Comparison of ENCODE assay signal across 31 cellular contexts in the genomic region with DNA sequence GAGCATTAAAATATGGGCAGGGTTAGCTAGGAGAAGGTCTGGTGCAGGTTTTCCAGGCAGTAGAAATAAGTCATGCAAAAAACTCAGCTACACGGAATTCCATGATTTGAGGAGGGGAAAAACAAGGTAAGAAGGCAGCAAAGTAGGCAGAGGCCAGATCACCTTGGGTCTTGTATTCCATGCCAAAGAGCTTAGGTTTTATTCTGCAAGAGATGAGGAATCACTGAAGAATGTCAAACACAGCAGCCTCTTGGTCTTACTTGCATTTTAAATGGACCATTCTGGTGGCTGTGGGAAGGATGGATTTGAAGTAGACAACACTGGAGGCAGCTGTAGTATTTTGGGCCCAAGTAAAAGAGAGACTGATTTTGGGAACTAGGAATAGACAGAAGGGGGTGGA. TPM values are rescaled to one million over a fixed set of nuclear protein-coding genes. Genes with fewer than 3 reads are reported as not detected.
"Had no signal": no experiment of that assay in that cellular context is flagged by ENCODE, and none has a peak within 500 bp of the region (broad histone marks: within the 10 kb centered on the region; RNA-seq: fewer than 3 reads in every experiment).

No MANE protein-coding gene starts in this region.

- H3K79me2 ChIP-seq: hepatocyte had no signal

- H2AFZ ChIP-seq: hepatocyte had no signal

- H3K9me3 ChIP-seq: esophagus muscularis mucosa, gastroesophageal sphincter, heart left ventricle, lower lobe of right lung, ovary, psoas muscle, right lobe of liver, testis, tibial artery had no signal

- ATAC-seq: foreskin keratinocyte; gastroesophageal sphincter; heart left ventricle; left ventricle myocardium superior; lower lobe of right lung; natural killer cell; psoas muscle; right lobe of liver; stimulated activated effector memory CD8-positive, alpha-beta T cell treated with anti-CD3 and anti-CD28 coated beads, Interleukin-12 subunit alpha, Interleukin-12 subunit beta, amount 100 ng/mL, for 72 hours had no signal

- DNase-seq: dermis blood vessel endothelial cell; effector memory CD4-positive, alpha-beta T cell; foreskin keratinocyte; heart left ventricle; immature natural killer cell; left ventricle myocardium superior; lower lobe of right lung; natural killer cell; occipital lobe; ovary; posterior cingulate gyrus; psoas muscle; retina; right lobe of liver; stimulated activated CD4-positive, alpha-beta T cell treated with anti-CD3 and anti-CD28 coated beads, Interleukin-2, amount 100 ng/mL, for 24 hours; stimulated activated CD4-positive, alpha-beta T cell treated with anti-CD3 and anti-CD28 coated beads, Interleukin-4, amount 100 ng/mL, for 24 hours; stimulated activated naive CD4-positive, alpha-beta T cell treated with Interleukin-2 at 50 U/mL for 16 hours; substantia nigra; testis; tibial artery had no signal

- H3K36me3 ChIP-seq: esophagus muscularis mucosa, gastroesophageal sphincter, heart left ventricle, lower lobe of right lung, ovary, right lobe of liver, tibial artery had no signal

- H3K4me3 ChIP-seq: coronary artery, esophagus muscularis mucosa, gastroesophageal sphincter, heart left ventricle, hepatocyte, lower lobe of right lung, ovary, psoas muscle, right lobe of liver, smooth muscle cell, testis, tibial artery had no signal

- H3K27me3 ChIP-seq: esophagus muscularis mucosa, gastroesophageal sphincter, heart left ventricle, hepatocyte, ovary, right lobe of liver, testis, tibial artery had no signal

- H3K27ac ChIP-seq: coronary artery, esophagus muscularis mucosa, foreskin keratinocyte, gastroesophageal sphincter, heart left ventricle, hepatocyte, lower lobe of right lung, ovary, psoas muscle, right lobe of liver, testis, tibial artery had no signal

- H3K4me1 ChIP-seq: esophagus muscularis mucosa, foreskin keratinocyte, gastroesophageal sphincter, heart left ventricle, lower lobe of right lung, psoas muscle, testis, tibial artery had no signal

- H3K4me2 ChIP-seq: hepatocyte, smooth muscle cell had no signal

- FAIRE-seq: endothelial cell of umbilical vein, keratinocyte, urothelium cell line had no signal

RNA-seq across cellular contexts. Expression of gene TRPM3, which starts 8.6 kb away (rescaled TPM):
- total RNA-seq: epithelial cell of proximal tubule, foreskin keratinocyte, mononuclear cell, natural killer cell, smooth muscle cell had no signal
- polyA plus RNA-seq: foreskin keratinocyte, immature natural killer cell, smooth muscle cell had no signal
